8 cellular contexts compared by ENCODE assay signal in genomic region chr10:98446656-98447221, GRCh38.
DNase-seq lines count a peak whose midpoint lies in the region; ATAC-seq and TF ChIP-seq lines count a peak whose summit lies in the region.

Gene HPS1 (minus strand): TSS chr10:98446935. CDS start chr10:98443240, 3,695 bp downstream.

- peak; percentile 93 for TF ChIP-seq POLR2A in erythroblast (IDR thresholded peaks at IDR 0.05; ENCODE audit: low read length)

- H3K4me3 ChIP-seq in NT2/D1 (ENCODE audit: insufficient read length, low read depth), result peak within 1 kb of the TSS; percentile 69
- peak within 1 kb of the TSS; percentile 87 to 98 for H3K4me3 ChIP-seq in muscle layer of colon (ENCODE audit: low read depth in 1 of 2, low read length in 2 of 2)

- peak; percentile 43 to 54 for DNase-seq in AML-193 (lab: John Stamatoyannopoulos, UW)
- DNase-seq in NT2/D1 (ENCODE audit: low read depth, low spot score), result no peak
- DNase-seq in activated T-cell treated with anti-CD3 and anti-CD28 coated beads for 4 hours, result peak; percentile 73
- peak; percentile 89 to 93 for DNase-seq in erythroblast (lab: John Stamatoyannopoulos, UW)
- peak; percentile 60 to 63 for DNase-seq in stimulated activated CD8-positive, alpha-beta memory T cell treated with anti-CD3 and anti-CD28 coated beads, Interleukin-7, amount 100 ng/mL, for 1 hour (ENCODE audit: low read depth in 2 of 2)

- H3K9me3 ChIP-seq in NT2/D1 (ENCODE audit: insufficient read depth, low read length), result no peaks in the 10 kb centered on the region
- H3K9me3 ChIP-seq in muscle layer of colon (ENCODE audit: low read length), result no peaks in the 10 kb centered on the region

- H3K4me1 ChIP-seq in NT2/D1 (ENCODE audit: insufficient read depth, insufficient read length) (no peaks in the 10 kb centered on the region), muscle layer of colon (ENCODE audit: insufficient read depth, low read length) (peaks cover 10% of the 10 kb centered on the region)

- peak within 1 kb of the TSS; percentile 98 for H3K27ac ChIP-seq in muscle layer of colon (ENCODE audit: low read depth, low read length)

- peak within 1 kb of the TSS; percentile 86 for H3K9ac ChIP-seq in NT2/D1 (ENCODE audit: insufficient read length, low read depth)
- H3K9ac ChIP-seq in muscle layer of colon (ENCODE audit: low read length), result peak within 1 kb of the TSS; percentile 83

- H3K27me3 ChIP-seq in NT2/D1 (ENCODE audit: insufficient read depth, insufficient read length) (no peaks in the 10 kb centered on the region), muscle layer of colon (ENCODE audit: control insufficient read depth in 1 of 2, insufficient read depth in 2 of 2, low read length in 2 of 2) (no peaks in the 10 kb centered on the region)

- peak; percentile 89 for ATAC-seq in GM18909 (IDR thresholded peaks at IDR 0.05; ENCODE audit: poor library complexity, unreplicated experiment)
- ATAC-seq in HG03139 (IDR thresholded peaks at IDR 0.05; ENCODE audit: unreplicated experiment), result peak; percentile 83

- H3K36me3 ChIP-seq in NT2/D1 (ENCODE audit: insufficient read depth, insufficient read length, low read length), result peaks cover 40% of the 10 kb centered on the region
- peaks cover 29% of the 10 kb centered on the region for H3K36me3 ChIP-seq in muscle layer of colon (ENCODE audit: insufficient read depth, low read length)
